Comparison of ENCODE assay signal across 1 cellular context in genomic region chr19:54178581-54179261, GRCh38.
TF ChIP-seq lines count a peak whose summit lies in the region.

No MANE protein-coding gene starts in this region.

TF ChIP-seq in IMR-90, 13 proteins besides CTCF, POLR2A, EP300 and RAD21:
- no peak for TF ChIP-seq MAZ (IDR thresholded peaks at IDR 0.05; ENCODE audit: borderline replicate concordance, low read depth, low read length)
